Comparison of ENCODE assay signal across 8 cellular contexts in genomic region chr3:119702530-119703527, GRCh38. TPM values are rescaled to one million over a fixed set of nuclear protein-coding genes. Genes with fewer than 3 reads are reported as not detected.
A peak's percentile ranks its signal among the peaks of the same experiment; 100 is the strongest.
DNase-seq lines count a peak whose midpoint lies in the region; ATAC-seq and TF ChIP-seq lines count a peak whose summit lies in the region.

CFAP91 (plus strand) TSS chr3:119703022; CDS start chr3:119703099, 77 bp downstream.

- ATAC-seq in GM21737 (IDR thresholded peaks at IDR 0.05; ENCODE audit: unreplicated experiment), result peak; percentile 92

- H3K9me3 ChIP-seq in MG63 (no peaks in the 10 kb centered on the region), vagina (no peaks in the 10 kb centered on the region)

- no peaks in the 10 kb centered on the region for H3K36me3 ChIP-seq in MG63
- H3K36me3 ChIP-seq in vagina, result no peaks in the 10 kb centered on the region

- DNase-seq in DMS53 treated with DMSO at 0.1 percent for 48 hours (lab: John Stamatoyannopoulos, UW; ENCODE audit: unreplicated experiment) (peak; percentile 81), MG63 (peak; percentile 95), T-helper 9 cell (peak; percentile 78), astrocyte of the spinal cord (ENCODE audit: low read depth, low spot score) (peak; percentile 94), hypothalamus (lab: John Stamatoyannopoulos, UW) (peak; percentile 29 to 97 (median 88)), renal cortical epithelial cell (ENCODE audit: low read depth) (peak; percentile 80), vagina (ENCODE audit: extremely low spot score in 2 of 2) (peak in 1 of 2 donors; percentile 96)

- H3K27me3 ChIP-seq in MG63 (peaks cover 4% of the 10 kb centered on the region; the same call in 1 of the 2 replicates), vagina (no peaks in the 10 kb centered on the region)

- peaks cover 14% of the 10 kb centered on the region for H3K4me1 ChIP-seq in vagina

- H3K4me3 ChIP-seq in MG63 (peak within 1 kb of the TSS; percentile 51), astrocyte of the spinal cord (ENCODE audit: low read depth, low read length) (peak within 1 kb of the TSS; percentile 49), vagina (peak within 1 kb of the TSS; percentile 57 to 64)

- no peak for TF ChIP-seq POLR2A in vagina (IDR thresholded peaks at IDR 0.05)

- peak within 1 kb of the TSS; percentile 72 for H3K27ac ChIP-seq in vagina

- in situ Hi-C loops in astrocyte of the spinal cord (cut with HindIII; ENCODE audit: low sequenced_read_pairs), result no loop called here

- intact Hi-C loops in vagina (cut with DNase I), result no loop called here

- TF ChIP-seq CTCF in astrocyte of the spinal cord (IDR thresholded peaks at IDR 0.05; ENCODE audit: low read depth, low read length) (no peak), vagina (IDR thresholded peaks at IDR 0.05) (no peak)

RNA-seq across cellular contexts. Expression of gene CFAP91, which starts in this region (rescaled TPM):
- total RNA-seq in MG63 (2014; rRNA removed; shearing (Covaris generic); ENCODE audit: low replicate concordance), result 0.47 and 1.1 TPM in 2 replicates
- total RNA-seq in renal cortical epithelial cell (0.52 and 5.0 TPM in 2 replicates), vagina (4.2 TPM)
